Comparison of ENCODE assay signal across 1 cellular context in genomic region chr14:69151458-69152180, GRCh38.
TF ChIP-seq lines count a peak whose summit lies in the region.

No MANE protein-coding gene starts in this region.

TF ChIP-seq in HepG2, 621 proteins besides CTCF, POLR2A, EP300 and RAD21 (continued from another document and continues in another):
- TF ChIP-seq, protein P1, sequence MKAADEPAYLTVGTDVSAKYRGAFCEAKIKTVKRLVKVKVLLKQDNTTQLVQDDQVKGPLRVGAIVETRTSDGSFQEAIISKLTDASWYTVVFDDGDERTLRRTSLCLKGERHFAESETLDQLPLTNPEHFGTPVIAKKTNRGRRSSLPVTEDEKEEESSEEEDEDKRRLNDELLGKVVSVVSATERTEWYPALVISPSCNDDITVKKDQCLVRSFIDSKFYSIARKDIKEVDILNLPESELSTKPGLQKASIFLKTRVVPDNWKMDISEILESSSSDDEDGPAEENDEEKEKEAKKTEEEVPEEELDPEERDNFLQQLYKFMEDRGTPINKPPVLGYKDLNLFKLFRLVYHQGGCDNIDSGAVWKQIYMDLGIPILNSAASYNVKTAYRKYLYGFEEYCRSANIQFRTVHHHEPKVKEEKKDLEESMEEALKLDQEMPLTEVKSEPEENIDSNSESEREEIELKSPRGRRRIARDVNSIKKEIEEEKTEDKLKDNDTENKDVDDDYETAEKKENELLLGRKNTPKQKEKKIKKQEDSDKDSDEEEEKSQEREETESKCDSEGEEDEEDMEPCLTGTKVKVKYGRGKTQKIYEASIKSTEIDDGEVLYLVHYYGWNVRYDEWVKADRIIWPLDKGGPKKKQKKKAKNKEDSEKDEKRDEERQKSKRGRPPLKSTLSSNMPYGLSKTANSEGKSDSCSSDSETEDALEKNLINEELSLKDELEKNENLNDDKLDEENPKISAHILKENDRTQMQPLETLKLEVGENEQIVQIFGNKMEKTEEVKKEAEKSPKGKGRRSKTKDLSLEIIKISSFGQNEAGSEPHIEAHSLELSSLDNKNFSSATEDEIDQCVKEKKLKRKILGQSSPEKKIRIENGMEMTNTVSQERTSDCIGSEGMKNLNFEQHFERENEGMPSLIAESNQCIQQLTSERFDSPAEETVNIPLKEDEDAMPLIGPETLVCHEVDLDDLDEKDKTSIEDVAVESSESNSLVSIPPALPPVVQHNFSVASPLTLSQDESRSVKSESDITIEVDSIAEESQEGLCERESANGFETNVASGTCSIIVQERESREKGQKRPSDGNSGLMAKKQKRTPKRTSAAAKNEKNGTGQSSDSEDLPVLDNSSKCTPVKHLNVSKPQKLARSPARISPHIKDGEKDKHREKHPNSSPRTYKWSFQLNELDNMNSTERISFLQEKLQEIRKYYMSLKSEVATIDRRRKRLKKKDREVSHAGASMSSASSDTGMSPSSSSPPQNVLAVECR (CRISPR knock-in tag; IDR thresholded peaks at IDR 0.05; ENCODE audit: borderline replicate concordance): peak; percentile 87
- TF ChIP-seq CENPX (CRISPR knock-in tag; IDR thresholded peaks at IDR 0.05) (no peak), LCORL (IDR thresholded peaks at IDR 0.05) (no peak), LCORL (CRISPR knock-in tag; IDR thresholded peaks at IDR 0.05) (peak; percentile 80), DMAP1 (CRISPR knock-in tag; IDR thresholded peaks at IDR 0.05) (no peak; the same call in 1 of the 2 replicates), ZMYM4 (CRISPR knock-in tag; IDR thresholded peaks at IDR 0.05) (peak; percentile 78; the same call in 1 of the 2 replicates), BHLHE40 (IDR thresholded peaks at IDR 0.05; ENCODE audit: low read length) (no peak), ZNF709 (CRISPR knock-in tag; IDR thresholded peaks at IDR 0.05) (peak; percentile 68), ZZZ3 (CRISPR knock-in tag; IDR thresholded peaks at IDR 0.05; ENCODE audit: borderline replicate concordance) (no peak), KDM5B (CRISPR knock-in tag; IDR thresholded peaks at IDR 0.05; ENCODE audit: borderline replicate concordance) (peak; percentile 94; the same call in 1 of the 2 replicates), ARHGAP35 (CRISPR knock-in tag; IDR thresholded peaks at IDR 0.05; ENCODE audit: borderline replicate concordance) (peak; percentile 54; the same call in 1 of the 2 replicates), MYPOP (CRISPR knock-in tag; IDR thresholded peaks at IDR 0.05) (peak; percentile 64; the same call in 1 of the 2 replicates), GATA4 (IDR thresholded peaks at IDR 0.05; ENCODE audit: borderline replicate concordance, low read depth) (no peak), ZNF761 (CRISPR knock-in tag; conservative IDR thresholded peaks at IDR 0.05) (no peak), TCF7 (IDR thresholded peaks at IDR 0.05; ENCODE audit: low read depth) (no peak), PAX8 (CRISPR knock-in tag; IDR thresholded peaks at IDR 0.05; ENCODE audit: borderline replicate concordance) (no peak), NR3C1 (CRISPR knock-in tag; IDR thresholded peaks at IDR 0.05) (no peak), BCL6 (CRISPR knock-in tag; IDR thresholded peaks at IDR 0.05) (0 out of 2 replicates have a peak, but pooled peaks have one; percentile 29), ZNF776 (CRISPR knock-in tag; IDR thresholded peaks at IDR 0.05) (peak; percentile 50; the same call in 1 of the 2 replicates), ZSCAN12 (CRISPR knock-in tag; IDR thresholded peaks at IDR 0.05) (no peak), ZNF558 (CRISPR knock-in tag; IDR thresholded peaks at IDR 0.05; ENCODE audit: borderline replicate concordance) (peak; percentile 52; the same call in 1 of the 2 replicates), THYN1 (CRISPR knock-in tag; IDR thresholded peaks at IDR 0.05; ENCODE audit: borderline replicate concordance, low read depth) (no peak), ZNF263 (CRISPR knock-in tag; IDR thresholded peaks at IDR 0.05) (no peak), ZNF564 (CRISPR knock-in tag; IDR thresholded peaks at IDR 0.05) (no peak; the same call in 1 of the 2 replicates), MXI1 (IDR thresholded peaks at IDR 0.05; ENCODE audit: borderline replicate concordance, low read depth, low read length) (peak; percentile 54; the same call in 1 of the 3 replicates), ZBTB38 (CRISPR knock-in tag; IDR thresholded peaks at IDR 0.05) (peak; percentile 58; the same call in 1 of the 2 replicates), MYC (CRISPR knock-in tag; IDR thresholded peaks at IDR 0.05; ENCODE audit: borderline replicate concordance) (peak; percentile 23; the same call in 1 of the 2 replicates), ZNF563 (CRISPR knock-in tag; IDR thresholded peaks at IDR 0.05) (peak; percentile 69; the same call in 1 of the 2 replicates), SIX1 (CRISPR knock-in tag; IDR thresholded peaks at IDR 0.05; ENCODE audit: borderline replicate concordance) (no peak), HNRNPK (IDR thresholded peaks at IDR 0.05; ENCODE audit: low read depth, low read length, poor library complexity, severe bottlenecking) (peak; percentile 72), TARDBP (CRISPR knock-in tag; IDR thresholded peaks at IDR 0.05) (peak; percentile 62), NR2C2 (CRISPR knock-in tag; IDR thresholded peaks at IDR 0.05; ENCODE audit: borderline replicate concordance) (peak; percentile 66), HDAC2 (CRISPR knock-in tag; IDR thresholded peaks at IDR 0.05) (no peak; the same call in 1 of the 2 replicates), NFKB2 (CRISPR knock-in tag; IDR thresholded peaks at IDR 0.05; ENCODE audit: borderline replicate concordance) (peak; percentile 80; the same call in 1 of the 2 replicates), SALL2 (CRISPR knock-in tag; IDR thresholded peaks at IDR 0.05) (peak; percentile 46; the same call in 1 of the 2 replicates), E2F1 (CRISPR knock-in tag; IDR thresholded peaks at IDR 0.05) (peak; percentile 49; the same call in 1 of the 2 replicates), ZNF143 (CRISPR knock-in tag; IDR thresholded peaks at IDR 0.05) (peak; percentile 75), TBX2 (CRISPR knock-in tag; IDR thresholded peaks at IDR 0.05; ENCODE audit: borderline replicate concordance) (peak; percentile 33; the same call in 1 of the 2 replicates), ZFP1 (CRISPR knock-in tag; IDR thresholded peaks at IDR 0.05) (no peak), ATF7-NPFF (CRISPR knock-in tag; IDR thresholded peaks at IDR 0.05; ENCODE audit: low read depth) (peak; percentile 50; the same call in 1 of the 2 replicates), ZBTB14 (CRISPR knock-in tag; IDR thresholded peaks at IDR 0.05) (peak; percentile 36), ZNF333 (CRISPR knock-in tag; IDR thresholded peaks at IDR 0.05; ENCODE audit: borderline replicate concordance) (0 out of 2 replicates have a peak, but pooled peaks have one; percentile 79), CHD2 (IDR thresholded peaks at IDR 0.05; ENCODE audit: low read depth, low read length) (no peak), SRY (CRISPR knock-in tag; IDR thresholded peaks at IDR 0.05) (peak; percentile 80; the same call in 1 of the 2 replicates), ZNF746 (CRISPR knock-in tag; IDR thresholded peaks at IDR 0.05) (no peak), ZNF343 (CRISPR knock-in tag; IDR thresholded peaks at IDR 0.05) (no peak), ZNF234 (CRISPR knock-in tag; conservative IDR thresholded peaks at IDR 0.05) (no peak), SMAD3 (CRISPR knock-in tag; IDR thresholded peaks at IDR 0.05) (peak; percentile 31; the same call in 1 of the 2 replicates), MED13 (CRISPR knock-in tag; IDR thresholded peaks at IDR 0.05) (no peak), MAFF (IDR thresholded peaks at IDR 0.05; ENCODE audit: low read depth, low read length) (no peak), SRSF1 (optimal IDR thresholded peaks at IDR 0.05; ENCODE audit: low read depth, low read length) (peak; percentile 88), ERF (CRISPR knock-in tag; IDR thresholded peaks at IDR 0.05) (0 out of 2 replicates have a peak, but pooled peaks have one; percentile 45), ZNF296 (CRISPR knock-in tag; conservative IDR thresholded peaks at IDR 0.05) (peak; percentile 55; the same call in 1 of the 2 replicates)
- TF ChIP-seq, protein P2, sequence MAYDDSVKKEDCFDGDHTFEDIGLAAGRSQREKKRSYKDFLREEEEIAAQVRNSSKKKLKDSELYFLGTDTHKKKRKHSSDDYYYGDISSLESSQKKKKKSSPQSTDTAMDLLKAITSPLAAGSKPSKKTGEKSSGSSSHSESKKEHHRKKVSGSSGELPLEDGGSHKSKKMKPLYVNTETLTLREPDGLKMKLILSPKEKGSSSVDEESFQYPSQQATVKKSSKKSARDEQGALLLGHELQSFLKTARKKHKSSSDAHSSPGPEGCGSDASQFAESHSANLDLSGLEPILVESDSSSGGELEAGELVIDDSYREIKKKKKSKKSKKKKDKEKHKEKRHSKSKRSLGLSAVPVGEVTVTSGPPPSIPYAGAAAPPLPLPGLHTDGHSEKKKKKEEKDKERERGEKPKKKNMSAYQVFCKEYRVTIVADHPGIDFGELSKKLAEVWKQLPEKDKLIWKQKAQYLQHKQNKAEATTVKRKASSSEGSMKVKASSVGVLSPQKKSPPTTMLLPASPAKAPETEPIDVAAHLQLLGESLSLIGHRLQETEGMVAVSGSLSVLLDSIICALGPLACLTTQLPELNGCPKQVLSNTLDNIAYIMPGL (CRISPR knock-in tag; IDR thresholded peaks at IDR 0.05; ENCODE audit: borderline replicate concordance in 1 of 2, low read depth in 1 of 2): peak; percentile 96 to 98
- TF ChIP-seq, protein P3, sequence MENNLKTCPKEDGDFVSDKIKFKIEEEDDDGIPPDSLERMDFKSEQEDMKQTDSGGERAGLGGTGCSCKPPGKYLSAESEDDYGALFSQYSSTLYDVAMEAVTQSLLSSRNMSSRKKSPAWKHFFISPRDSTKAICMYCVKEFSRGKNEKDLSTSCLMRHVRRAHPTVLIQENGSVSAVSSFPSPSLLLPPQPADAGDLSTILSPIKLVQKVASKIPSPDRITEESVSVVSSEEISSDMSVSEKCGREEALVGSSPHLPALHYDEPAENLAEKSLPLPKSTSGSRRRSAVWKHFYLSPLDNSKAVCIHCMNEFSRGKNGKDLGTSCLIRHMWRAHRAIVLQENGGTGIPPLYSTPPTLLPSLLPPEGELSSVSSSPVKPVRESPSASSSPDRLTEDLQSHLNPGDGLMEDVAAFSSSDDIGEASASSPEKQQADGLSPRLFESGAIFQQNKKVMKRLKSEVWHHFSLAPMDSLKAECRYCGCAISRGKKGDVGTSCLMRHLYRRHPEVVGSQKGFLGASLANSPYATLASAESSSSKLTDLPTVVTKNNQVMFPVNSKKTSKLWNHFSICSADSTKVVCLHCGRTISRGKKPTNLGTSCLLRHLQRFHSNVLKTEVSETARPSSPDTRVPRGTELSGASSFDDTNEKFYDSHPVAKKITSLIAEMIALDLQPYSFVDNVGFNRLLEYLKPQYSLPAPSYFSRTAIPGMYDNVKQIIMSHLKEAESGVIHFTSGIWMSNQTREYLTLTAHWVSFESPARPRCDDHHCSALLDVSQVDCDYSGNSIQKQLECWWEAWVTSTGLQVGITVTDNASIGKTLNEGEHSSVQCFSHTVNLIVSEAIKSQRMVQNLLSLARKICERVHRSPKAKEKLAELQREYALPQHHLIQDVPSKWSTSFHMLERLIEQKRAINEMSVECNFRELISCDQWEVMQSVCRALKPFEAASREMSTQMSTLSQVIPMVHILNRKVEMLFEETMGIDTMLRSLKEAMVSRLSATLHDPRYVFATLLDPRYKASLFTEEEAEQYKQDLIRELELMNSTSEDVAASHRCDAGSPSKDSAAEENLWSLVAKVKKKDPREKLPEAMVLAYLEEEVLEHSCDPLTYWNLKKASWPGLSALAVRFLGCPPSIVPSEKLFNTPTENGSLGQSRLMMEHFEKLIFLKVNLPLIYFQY (CRISPR knock-in tag; IDR thresholded peaks at IDR 0.05; ENCODE audit: borderline replicate concordance): peak; percentile 44; the same call in 1 of the 2 replicates
- TF ChIP-seq, protein P4, sequence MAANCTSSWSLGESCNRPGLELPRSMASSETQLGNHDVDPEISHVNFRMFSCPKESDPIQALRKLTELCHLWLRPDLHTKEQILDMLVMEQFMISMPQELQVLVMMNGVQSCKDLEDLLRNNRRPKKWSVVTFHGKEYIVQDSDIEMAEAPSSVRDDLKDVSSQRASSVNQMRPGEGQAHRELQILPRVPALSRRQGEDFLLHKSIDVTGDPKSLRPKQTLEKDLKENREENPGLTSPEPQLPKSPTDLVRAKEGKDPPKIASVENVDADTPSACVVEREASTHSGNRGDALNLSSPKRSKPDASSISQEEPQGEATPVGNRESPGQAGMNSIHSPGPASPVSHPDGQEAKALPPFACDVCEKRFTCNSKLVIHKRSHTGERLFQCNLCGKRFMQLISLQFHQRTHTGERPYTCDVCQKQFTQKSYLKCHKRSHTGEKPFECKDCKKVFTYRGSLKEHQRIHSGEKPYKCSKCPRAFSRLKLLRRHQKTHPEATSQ (CRISPR knock-in tag; IDR thresholded peaks at IDR 0.05; ENCODE audit: borderline replicate concordance): 0 out of 2 replicates have a peak, but pooled peaks have one; percentile 59
- TF ChIP-seq, protein P5, sequence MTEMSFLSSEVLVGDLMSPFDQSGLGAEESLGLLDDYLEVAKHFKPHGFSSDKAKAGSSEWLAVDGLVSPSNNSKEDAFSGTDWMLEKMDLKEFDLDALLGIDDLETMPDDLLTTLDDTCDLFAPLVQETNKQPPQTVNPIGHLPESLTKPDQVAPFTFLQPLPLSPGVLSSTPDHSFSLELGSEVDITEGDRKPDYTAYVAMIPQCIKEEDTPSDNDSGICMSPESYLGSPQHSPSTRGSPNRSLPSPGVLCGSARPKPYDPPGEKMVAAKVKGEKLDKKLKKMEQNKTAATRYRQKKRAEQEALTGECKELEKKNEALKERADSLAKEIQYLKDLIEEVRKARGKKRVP (CRISPR knock-in tag; IDR thresholded peaks at IDR 0.05): 0 out of 4 replicates have a peak, but pooled peaks of 1 of the 2 experiments have one; percentile 7
